2 cellular contexts compared by ENCODE assay signal in the genomic region with DNA sequence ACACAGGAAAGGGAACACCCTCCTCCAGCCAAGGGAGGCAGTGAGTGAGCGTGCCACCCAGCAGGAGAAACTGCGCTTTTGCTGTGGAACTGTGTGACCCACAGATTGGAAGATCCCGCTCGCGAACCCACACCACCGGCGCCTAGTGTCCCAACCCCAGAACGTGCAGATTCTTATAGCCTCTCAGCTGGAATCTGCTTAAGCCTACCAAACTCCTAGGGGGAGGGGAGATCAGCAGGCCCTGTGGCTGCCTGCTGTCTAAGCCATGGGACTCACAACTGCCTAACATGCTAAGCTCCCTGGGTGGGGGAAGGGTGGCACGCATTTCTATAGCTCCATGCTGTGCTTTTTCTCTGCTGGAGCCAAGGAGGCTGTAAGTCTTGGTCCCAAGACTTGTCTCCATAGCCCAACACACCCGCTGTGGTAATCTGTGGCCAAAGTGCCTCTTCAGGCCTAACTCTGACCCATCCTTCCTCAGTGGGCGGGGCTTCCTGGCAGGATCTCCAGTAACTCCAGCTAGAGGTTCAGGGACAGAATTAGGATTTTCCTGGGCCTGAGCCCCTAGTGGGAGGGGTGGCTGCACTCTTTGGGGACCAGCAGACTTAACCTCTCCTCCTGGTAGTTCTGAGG.
A peak's percentile ranks its signal among the peaks of the same experiment; 100 is the strongest.
TF ChIP-seq lines count a peak whose summit lies in the region.

No MANE protein-coding gene starts in this region.

TF ChIP-seq in H1, 55 proteins besides CTCF, POLR2A, EP300 and RAD21:
- TF ChIP-seq SP4 (IDR thresholded peaks at IDR 0.05; ENCODE audit: low read length) (no peak), CREB1 (IDR thresholded peaks at IDR 0.05) (0 out of 2 replicates have a peak, but pooled peaks have one; percentile 24), GABPA (IDR thresholded peaks at IDR 0.05; ENCODE audit: borderline replicate concordance, insufficient read depth, low read length) (no peak), POU5F1 (IDR thresholded peaks at IDR 0.05; ENCODE audit: low read depth, low read length) (no peak), BRCA1 (IDR thresholded peaks at IDR 0.05; ENCODE audit: low read depth, low read length) (no peak), SIN3A (conservative IDR thresholded peaks at IDR 0.05 in 1 of 2, IDR thresholded peaks at IDR 0.05 in 1 of 2; ENCODE audit: low read depth in 1 of 2, low read length in 2 of 2) (no peak), SAP30 (IDR thresholded peaks at IDR 0.05; ENCODE audit: insufficient read depth, insufficient replicate concordance, low read length) (no peak), TAF7 (optimal IDR thresholded peaks at IDR 0.05; ENCODE audit: borderline replicate concordance, low read depth, low read length) (no peak), HDAC6 (IDR thresholded peaks at IDR 0.05; ENCODE audit: low read depth, low read length) (no peak), CBX8 (IDR thresholded peaks at IDR 0.05; ENCODE audit: borderline replicate concordance, low read depth, low read length) (no peak), ASH2L (IDR thresholded peaks at IDR 0.05; ENCODE audit: low read length) (peak; percentile 86), TEAD4 (IDR thresholded peaks at IDR 0.05; ENCODE audit: low read depth, low read length) (0 out of 2 replicates have a peak, but pooled peaks have one; percentile 35), EZH2 (IDR thresholded peaks at IDR 0.05; ENCODE audit: low read depth, low read length, severe bottlenecking) (no peak), SP1 (IDR thresholded peaks at IDR 0.05; ENCODE audit: low read depth, low read length) (peak; percentile 64; the same call in 1 of the 2 replicates), HDAC2 (IDR thresholded peaks at IDR 0.05; ENCODE audit: borderline replicate concordance in 1 of 2, low read depth in 2 of 2, low read length in 2 of 2) (peak; percentile 58 to 92; a peak in 3 of 4 replicates)
- TF ChIP-seq, protein P1, sequence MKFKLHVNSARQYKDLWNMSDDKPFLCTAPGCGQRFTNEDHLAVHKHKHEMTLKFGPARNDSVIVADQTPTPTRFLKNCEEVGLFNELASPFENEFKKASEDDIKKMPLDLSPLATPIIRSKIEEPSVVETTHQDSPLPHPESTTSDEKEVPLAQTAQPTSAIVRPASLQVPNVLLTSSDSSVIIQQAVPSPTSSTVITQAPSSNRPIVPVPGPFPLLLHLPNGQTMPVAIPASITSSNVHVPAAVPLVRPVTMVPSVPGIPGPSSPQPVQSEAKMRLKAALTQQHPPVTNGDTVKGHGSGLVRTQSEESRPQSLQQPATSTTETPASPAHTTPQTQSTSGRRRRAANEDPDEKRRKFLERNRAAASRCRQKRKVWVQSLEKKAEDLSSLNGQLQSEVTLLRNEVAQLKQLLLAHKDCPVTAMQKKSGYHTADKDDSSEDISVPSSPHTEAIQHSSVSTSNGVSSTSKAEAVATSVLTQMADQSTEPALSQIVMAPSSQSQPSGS (IDR thresholded peaks at IDR 0.05; ENCODE audit: low read length), result peak; percentile 24; the same call in 1 of the 2 replicates

TF ChIP-seq in HepG2, 621 proteins besides CTCF, POLR2A, EP300 and RAD21:
- no peak for TF ChIP-seq TBL1XR1 (IDR thresholded peaks at IDR 0.05; ENCODE audit: borderline replicate concordance, low read length, partially characterized antibody)
